20 cellular contexts compared by ENCODE assay signal in the genomic region with DNA sequence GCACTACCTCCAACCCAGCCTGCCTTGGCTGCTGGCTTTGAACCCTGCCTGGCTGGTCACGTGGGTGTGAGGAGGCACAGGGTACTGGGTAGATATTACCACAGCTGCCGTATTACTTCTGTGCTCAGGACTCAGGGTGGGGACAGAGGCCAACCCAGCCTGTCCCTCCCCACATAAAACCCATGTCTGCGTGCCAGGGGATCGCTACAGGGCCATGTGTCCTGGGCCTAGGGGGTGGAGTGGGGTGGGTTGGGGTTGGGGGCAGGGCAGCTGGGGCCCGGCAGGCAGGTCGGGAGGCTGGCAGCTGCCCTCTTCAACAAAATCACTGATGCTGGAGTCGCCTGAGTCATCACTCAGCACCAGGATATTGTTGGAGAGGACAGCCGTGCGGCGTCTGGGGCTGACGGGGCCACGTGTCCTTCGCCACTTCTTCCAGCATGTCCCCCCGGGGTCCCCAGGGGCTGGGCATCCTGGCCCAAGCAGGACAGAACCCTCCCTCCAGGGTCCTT. TPM values are rescaled to one million over a fixed set of nuclear protein-coding genes. Genes with fewer than 3 reads are reported as not detected.
DNase-seq lines count a peak whose midpoint lies in the region; ATAC-seq and TF ChIP-seq lines count a peak whose summit lies in the region.
"Had no signal": no experiment of that assay in that cellular context is flagged by ENCODE, and none has a peak within 500 bp of the region (broad histone marks: within the 10 kb centered on the region; RNA-seq: fewer than 3 reads in every experiment).

No MANE protein-coding gene starts in this region.

- peak overlapping the region; percentile 46 for H2AK5ac ChIP-seq in neuronal stem cell (ENCODE audit: low read depth, low read length)

- no peaks in the 10 kb centered on the region for H3K9me3 ChIP-seq in neuronal stem cell (replicated peaks in 1 of 2; ENCODE audit: control insufficient read depth in 2 of 2, insufficient read depth in 1 of 2, low read depth in 1 of 2, low read length in 2 of 2)
- no peaks in the 10 kb centered on the region for H3K9me3 ChIP-seq in esophagus muscularis mucosa
- H3K9me3 ChIP-seq: BLaER1, Peyer's patch had no signal

- intact Hi-C loops in esophagus muscularis mucosa (cut with DNase I), result no loop called here

- H3K14ac ChIP-seq in neuronal stem cell (ENCODE audit: low read length), result peak overlapping the region; percentile 21

- no peak overlapping the region for H3K4me2 ChIP-seq in neuronal stem cell (ENCODE audit: insufficient read depth, low read length, poor library complexity, severe bottlenecking)

- no peak for TF ChIP-seq EP300 in esophagus muscularis mucosa (IDR thresholded peaks at IDR 0.05)

- peaks cover 5% of the 10 kb centered on the region for H3K79me1 ChIP-seq in neuronal stem cell (ENCODE audit: low read depth, low read length)

- TF ChIP-seq POLR2A in esophagus muscularis mucosa (IDR thresholded peaks at IDR 0.05; ENCODE audit: low read depth), result no peak

- H3K18ac ChIP-seq in neuronal stem cell (ENCODE audit: low read length), result no peak overlapping the region

- H2BK120ac ChIP-seq in neuronal stem cell (ENCODE audit: low read depth, low read length), result no peak overlapping the region

- H4K91ac ChIP-seq in neuronal stem cell (ENCODE audit: low read depth, low read length, poor library complexity), result no peak overlapping the region

- H3K27ac ChIP-seq in neuronal stem cell (replicated peaks; ENCODE audit: low read length) (no peak overlapping the region), esophagus muscularis mucosa (replicated peaks in 1 of 4) (no peak overlapping the region)
- H3K27ac ChIP-seq: BLaER1, parathyroid adenoma, Peyer's patch had no signal

- H2BK5ac ChIP-seq in neuronal stem cell (ENCODE audit: low read length), result peak overlapping the region; percentile 39

- H3K27me3 ChIP-seq in neuronal stem cell (ENCODE audit: control insufficient read depth in 3 of 3, insufficient read depth in 3 of 3, low read depth in 1 of 3, low read length in 3 of 3) (peaks cover 0 to 23% (median 0%) of the 10 kb centered on the region in 3 experiments), esophagus muscularis mucosa (peaks cover 0 to 18% (median 0%) of the 10 kb centered on the region in 4 donors)
- H3K27me3 ChIP-seq: BLaER1, Peyer's patch had no signal

- no peak overlapping the region for H2BK12ac ChIP-seq in neuronal stem cell (ENCODE audit: low read length)

- H3K23ac ChIP-seq in neuronal stem cell (ENCODE audit: low read depth, low read length, poor library complexity), result no peak overlapping the region

- H3K4me3 ChIP-seq in neuronal stem cell (ENCODE audit: low read length in 2 of 2), result no peak overlapping the region
- H3K4me3 ChIP-seq in esophagus muscularis mucosa, result no peak overlapping the region
- H3K4me3 ChIP-seq: BLaER1, Peyer's patch had no signal

- peak; percentile 33 for DNase-seq in DMS153 (lab: John Stamatoyannopoulos, UW)
- peak; percentile 45 for DNase-seq in M059J (ENCODE audit: low read depth)
- DNase-seq in SW480 (ENCODE audit: low spot score), result peak; percentile 61
- no peak for DNase-seq in neuronal stem cell (ENCODE audit: low spot score)
- DNase-seq in NCI-H1694 treated with DMSO at 0.1 percent for 48 hours (lab: John Stamatoyannopoulos, UW), result no peak
- DNase-seq in GM19240 (ENCODE audit: insufficient read length, low spot score), result no peak
- no peak for DNase-seq in esophagus muscularis mucosa (ENCODE audit: extremely low spot score)
- DNase-seq: activated CD4-positive, alpha-beta T cell treated with anti-CD3 and anti-CD28 coated beads, Interleukin-2, amount 10 ng/mL, durations not matched to agents 7 days and 5 days; activated T-cell treated with anti-CD3 and anti-CD28 coated beads, Interleukin-2, amount 50 U/mL, for 4 hours; cerebellar nuclear complex; glutamatergic neuron; NCI-H524 treated with DMSO at 0.1 percent for 48 hours; Peyer's patch; T1000 had no signal

- no peak overlapping the region for H4K8ac ChIP-seq in neuronal stem cell (ENCODE audit: low read depth, low read length)

- H2AFZ ChIP-seq in neuronal stem cell (ENCODE audit: low read length), result no peak overlapping the region
- H2AFZ ChIP-seq: parathyroid adenoma had no signal

- no peak overlapping the region for H2BK15ac ChIP-seq in neuronal stem cell (ENCODE audit: low read length)

- no CpG with 5 or more reads among the region's 14 CpGs for WGBS in neuronal stem cell (ENCODE audit: extremely low coverage in 2 of 2, insufficient read length in 2 of 2, insufficient replicate concordance in 1 of 2), 2 donors
- 67% methylated on average over 9 of the region's 14 CpGs for WGBS in esophagus muscularis mucosa

- H3K9ac ChIP-seq in neuronal stem cell (ENCODE audit: low read depth, low read length, poor library complexity), result no peak overlapping the region
- H3K9ac ChIP-seq: BLaER1, parathyroid adenoma had no signal

- no peak overlapping the region for H3K4ac ChIP-seq in neuronal stem cell (ENCODE audit: low read length)

- H3K4me1 ChIP-seq in neuronal stem cell (ENCODE audit: control insufficient read depth in 2 of 2, insufficient read depth in 1 of 2, low read depth in 1 of 2, low read length in 2 of 2), result peaks cover 16 to 23% of the 10 kb centered on the region in 2 donors
- H3K4me1 ChIP-seq in esophagus muscularis mucosa, result peaks cover 0 to 11% (median 2%) of the 10 kb centered on the region in 4 donors
- H3K4me1 ChIP-seq: parathyroid adenoma, Peyer's patch had no signal

- H3K36me3 ChIP-seq in neuronal stem cell (replicated peaks in 1 of 2; ENCODE audit: control insufficient read depth in 2 of 2, insufficient read depth in 2 of 2, low read length in 2 of 2) (no peaks in the 10 kb centered on the region), esophagus muscularis mucosa (peaks cover 0 to 11% (median 2%) of the 10 kb centered on the region in 4 donors)
- H3K36me3 ChIP-seq: BLaER1 had no signal

- no peak for ATAC-seq in GM21526 (IDR thresholded peaks at IDR 0.05; ENCODE audit: low FRiP score, unreplicated experiment)
- ATAC-seq: activated T-cell treated with anti-CD3 and anti-CD28 coated beads, Interleukin-2, amount 50 U/mL, for 4 hours had no signal

- no peak for TF ChIP-seq CTCF in esophagus muscularis mucosa (IDR thresholded peaks at IDR 0.05)

RNA-seq across cellular contexts. Expression of a gene that starts 39.7 kb away (rescaled TPM):
- total RNA-seq in M059J (2014; rRNA removed; shearing (Covaris generic)), result not detected in 2 replicates
- 0.06 TPM for polyA plus RNA-seq in neuronal stem cell (2013, experiment 1 of 2)
- polyA plus RNA-seq in neuronal stem cell (2013, experiment 2 of 2), result 0.04 TPM
- not detected for total RNA-seq in esophagus muscularis mucosa
- total RNA-seq: activated CD4-positive, alpha-beta T cell treated with anti-CD3 and anti-CD28 coated beads, Interleukin-2, amount 10 ng/mL, durations not matched to agents 7 days and 5 days; activated T-cell treated with anti-CD3 and anti-CD28 coated beads, Interleukin-2, amount 50 U/mL, for 4 hours; mucosa of gallbladder; Peyer's patch; subcutaneous adipose tissue had no signal
- polyA plus RNA-seq: keratinocyte had no signal

RNA-seq across cellular contexts. Expression of a gene that starts 40.4 kb away (rescaled TPM):
- 0.10 TPM in 1 of 2 replicates, not detected in the other for total RNA-seq in M059J (2014; rRNA removed; shearing (Covaris generic))
- polyA plus RNA-seq in neuronal stem cell (2013, experiment 1 of 2), result 5.6 TPM
- 5.4 TPM for polyA plus RNA-seq in neuronal stem cell (2013, experiment 2 of 2)
- 10 to 100 TPM; 13.7 to 24.6 (median 16.0) TPM for total RNA-seq in esophagus muscularis mucosa

Comparison
In these comparisons a context has a peak if more than half of its experiments do, and no peak if none do; other contexts are left out.
1. DNase-seq: peak in DMS153 (single experiment), M059J (single experiment) and SW480 (single experiment); none in neuronal stem cell (single experiment), NCI-H1694 treated with DMSO at 0.1 percent for 48 hours (single experiment), GM19240 (single experiment) and esophagus muscularis mucosa (single experiment).
2. RNA of a gene that starts 40.4 kb away (total RNA-seq): 13.7 to 24.6 TPM in esophagus muscularis mucosa; 0.10 TPM in M059J; every median in the first group is over 10 times any median in the second.